ENCODE assay signal across 9 cellular contexts in the genomic region with DNA sequence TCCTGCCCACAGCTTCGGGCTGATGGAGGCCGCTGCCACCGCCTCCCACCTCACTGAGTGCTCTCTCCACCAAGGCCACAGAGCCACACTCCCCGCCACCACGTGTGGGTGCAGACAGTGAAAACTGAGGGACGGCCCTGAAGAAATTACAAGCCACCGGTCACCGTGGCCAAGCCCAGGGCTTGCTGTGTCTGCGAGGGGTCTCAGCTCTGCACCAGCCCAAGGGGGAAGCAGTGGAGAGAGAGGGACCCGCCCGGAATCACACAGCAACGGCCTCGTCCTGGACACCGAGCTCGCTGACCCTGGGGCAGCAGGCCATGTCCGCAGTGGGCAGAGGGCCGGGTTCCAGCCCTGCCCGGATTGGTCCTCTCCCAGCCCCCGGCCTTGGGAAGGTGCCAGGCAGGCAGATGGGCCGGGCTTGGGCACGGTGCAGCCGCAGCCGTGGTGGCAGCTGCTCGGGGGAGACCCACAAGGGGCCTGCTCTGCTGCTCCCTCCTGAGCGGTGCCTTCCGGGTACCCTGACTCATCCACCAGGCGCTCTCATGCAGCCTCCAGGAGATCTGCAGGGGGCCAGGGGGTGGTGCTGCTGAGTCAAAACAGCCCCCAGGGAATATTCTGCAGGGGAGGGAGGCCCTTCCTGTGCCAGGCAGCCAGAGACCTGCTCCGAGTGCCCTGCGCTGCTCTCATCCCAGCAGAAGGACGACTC. TPM values are rescaled to one million over a fixed set of nuclear protein-coding genes. Genes with fewer than 3 reads are reported as not detected.
DNase-seq lines count a peak whose midpoint lies in the region; ATAC-seq and TF ChIP-seq lines count a peak whose summit lies in the region.
"Had no signal": no experiment of that assay in that cellular context is flagged by ENCODE, and none has a peak within 500 bp of the region (broad histone marks: within the 10 kb centered on the region; RNA-seq: fewer than 3 reads in every experiment).

No MANE protein-coding gene starts in this region.

- intact Hi-C loops in Panc1 (cut with micrococcal nuclease; ENCODE audit: unreplicated experiment): no loop called here

- H3K36me3 ChIP-seq in Panc1 (ENCODE audit: control insufficient read depth, insufficient read depth, low read length): no peaks in the 10 kb centered on the region

- ATAC-seq in HG03095 (IDR thresholded peaks at IDR 0.05; ENCODE audit: unreplicated experiment) (peak; percentile 49), Panc1 (peak; percentile 69), omental fat pad (ENCODE audit: low FRiP score) (peak; percentile 34), GM18873 (IDR thresholded peaks at IDR 0.05; ENCODE audit: low FRiP score, unreplicated experiment) (no peak), GM18870 (IDR thresholded peaks at IDR 0.05; ENCODE audit: unreplicated experiment) (no peak)

- no peak overlapping the region for H3K4me3 Mint-ChIP-seq in endothelial cell (ENCODE audit: unreplicated experiment)

- peak overlapping the region; percentile 17 to 36 for H3K4me3 ChIP-seq in Panc1 (ENCODE audit: low read depth in 2 of 2, low read length in 2 of 2)
- H3K4me3 ChIP-seq: skin epidermis had no signal

- no peak overlapping the region for H3K27ac Mint-ChIP-seq in endothelial cell (ENCODE audit: unreplicated experiment)

- H3K9me3 Mint-ChIP-seq in endothelial cell (ENCODE audit: unreplicated experiment): no peaks in the 10 kb centered on the region

- TF ChIP-seq CTCF in Panc1 (IDR thresholded peaks at IDR 0.05) (no peak; the same call in 1 of the 2 replicates), endothelial cell (IDR thresholded peaks at IDR 0.05; ENCODE audit: unreplicated experiment) (no peak), omental fat pad (IDR thresholded peaks at IDR 0.05) (no peak)

- DNase-seq in ELR (ENCODE audit: low read depth) (peak; percentile 93), Panc1 (ENCODE audit: low read depth, low spot score) (no peak), endothelial cell (ENCODE audit: low spot score) (peak; percentile 46), omental fat pad (ENCODE audit: low spot score) (no peak), inferior parietal cortex (ENCODE audit: extremely low spot score) (no peak)

- no TSS peak for BruUV-seq in Panc1 (replicated peaks; lab: Mats Ljungman, UMichigan)

- in situ Hi-C loops in Panc1 (cut with HindIII; ENCODE audit: low pct_unique_long_range_greater_than_20kb, low sequenced_read_pairs): no loop called here

- H3K27ac ChIP-seq in Panc1 (ENCODE audit: low read length): peak overlapping the region; percentile 83

- H3K27me3 Mint-ChIP-seq in endothelial cell (ENCODE audit: unreplicated experiment): peaks cover 2% of the 10 kb centered on the region

- peaks cover 78% of the 10 kb centered on the region for H3K4me1 ChIP-seq in Panc1 (ENCODE audit: control insufficient read depth, insufficient read depth, low read length)

- H3K4me1 Mint-ChIP-seq in endothelial cell (ENCODE audit: unreplicated experiment): peaks cover 4% of the 10 kb centered on the region

- no peaks in the 10 kb centered on the region for H3K9me3 ChIP-seq in Panc1 (ENCODE audit: control insufficient read depth, insufficient read depth, low read depth, low read length)

- no peaks in the 10 kb centered on the region for H3K27me3 ChIP-seq in Panc1 (ENCODE audit: control insufficient read depth, insufficient read depth, low read length)

- POLR2A ChIA-PET in Panc1 (lab: Charles Lee): no interaction called here

- H3K36me3 Mint-ChIP-seq in endothelial cell (ENCODE audit: low read depth, unreplicated experiment): no peaks in the 10 kb centered on the region

- CTCF ChIA-PET in Panc1 (lab: Charles Lee): no interaction called here

RNA-seq across cellular contexts. Expression of a gene that starts 52.0 kb away (rescaled TPM):
- 13.7 TPM for total RNA-seq in Panc1 (2021; ENCODE audit: unreplicated experiment)
- polyA plus RNA-seq in Panc1 (2012; ENCODE audit: insufficient read length): 22.0 TPM
- total RNA-seq in endothelial cell (ENCODE audit: unreplicated experiment): 1.6 TPM
- total RNA-seq in omental fat pad: 10 to 100 TPM in 1 of 4 donors, 1 to 10 TPM in 2, under 1 TPM in 1; 0.84 to 12.6 (median 1.4) TPM

RNA-seq across cellular contexts. Expression of a gene that starts 58.5 kb away (rescaled TPM):
- not detected for total RNA-seq in Panc1 (2021; ENCODE audit: unreplicated experiment)
- not detected for polyA plus RNA-seq in Panc1 (2012; ENCODE audit: insufficient read length)
- not detected for total RNA-seq in endothelial cell (ENCODE audit: unreplicated experiment)
- total RNA-seq in omental fat pad: not detected

Comparison
In these comparisons a context has a peak if more than half of its experiments do, and no peak if none do; other contexts are left out.
1. DNase-seq: peak in ELR (single experiment) and endothelial cell (single experiment); none in Panc1 (single experiment), omental fat pad (single experiment) and inferior parietal cortex (single experiment).
2. ATAC-seq: peak in HG03095 (single experiment), Panc1 (single experiment) and omental fat pad (single experiment); none in GM18873 (single experiment) and GM18870 (single experiment).